ENCODE assay signal across 1 cellular context in the genomic region with DNA sequence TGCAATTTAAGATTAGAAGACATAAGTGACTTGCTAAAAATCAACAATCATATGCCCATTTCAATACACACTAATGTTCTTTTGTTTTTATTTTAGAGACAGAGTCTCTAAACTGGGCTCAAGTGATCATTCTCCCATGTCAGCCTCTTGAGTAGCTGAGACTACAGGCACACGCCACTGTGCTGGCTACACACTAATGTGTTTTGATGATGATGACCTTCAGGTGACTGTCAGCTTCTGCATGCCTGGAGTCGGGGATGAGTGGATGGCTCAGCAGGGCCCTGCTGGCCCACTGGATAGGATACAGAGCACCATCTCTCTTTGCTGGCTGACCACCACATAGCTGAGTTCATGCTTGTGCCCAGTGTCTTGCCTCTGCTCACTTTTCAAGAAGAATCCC.
TF ChIP-seq lines count a peak whose summit lies in the region.

No MANE protein-coding gene starts in this region.

TF ChIP-seq in IMR-90, 13 proteins besides CTCF, POLR2A, EP300 and RAD21 (continued from another document):
- TF ChIP-seq, protein P1, sequence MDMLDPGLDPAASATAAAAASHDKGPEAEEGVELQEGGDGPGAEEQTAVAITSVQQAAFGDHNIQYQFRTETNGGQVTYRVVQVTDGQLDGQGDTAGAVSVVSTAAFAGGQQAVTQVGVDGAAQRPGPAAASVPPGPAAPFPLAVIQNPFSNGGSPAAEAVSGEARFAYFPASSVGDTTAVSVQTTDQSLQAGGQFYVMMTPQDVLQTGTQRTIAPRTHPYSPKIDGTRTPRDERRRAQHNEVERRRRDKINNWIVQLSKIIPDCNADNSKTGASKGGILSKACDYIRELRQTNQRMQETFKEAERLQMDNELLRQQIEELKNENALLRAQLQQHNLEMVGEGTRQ (IDR thresholded peaks at IDR 0.05; ENCODE audit: low read depth, low read length): no peak
- no peak for TF ChIP-seq BHLHE40 (IDR thresholded peaks at IDR 0.05; ENCODE audit: low read depth, low read length)
